Comparison of ENCODE assay signal across 8 cellular contexts in the genomic region with DNA sequence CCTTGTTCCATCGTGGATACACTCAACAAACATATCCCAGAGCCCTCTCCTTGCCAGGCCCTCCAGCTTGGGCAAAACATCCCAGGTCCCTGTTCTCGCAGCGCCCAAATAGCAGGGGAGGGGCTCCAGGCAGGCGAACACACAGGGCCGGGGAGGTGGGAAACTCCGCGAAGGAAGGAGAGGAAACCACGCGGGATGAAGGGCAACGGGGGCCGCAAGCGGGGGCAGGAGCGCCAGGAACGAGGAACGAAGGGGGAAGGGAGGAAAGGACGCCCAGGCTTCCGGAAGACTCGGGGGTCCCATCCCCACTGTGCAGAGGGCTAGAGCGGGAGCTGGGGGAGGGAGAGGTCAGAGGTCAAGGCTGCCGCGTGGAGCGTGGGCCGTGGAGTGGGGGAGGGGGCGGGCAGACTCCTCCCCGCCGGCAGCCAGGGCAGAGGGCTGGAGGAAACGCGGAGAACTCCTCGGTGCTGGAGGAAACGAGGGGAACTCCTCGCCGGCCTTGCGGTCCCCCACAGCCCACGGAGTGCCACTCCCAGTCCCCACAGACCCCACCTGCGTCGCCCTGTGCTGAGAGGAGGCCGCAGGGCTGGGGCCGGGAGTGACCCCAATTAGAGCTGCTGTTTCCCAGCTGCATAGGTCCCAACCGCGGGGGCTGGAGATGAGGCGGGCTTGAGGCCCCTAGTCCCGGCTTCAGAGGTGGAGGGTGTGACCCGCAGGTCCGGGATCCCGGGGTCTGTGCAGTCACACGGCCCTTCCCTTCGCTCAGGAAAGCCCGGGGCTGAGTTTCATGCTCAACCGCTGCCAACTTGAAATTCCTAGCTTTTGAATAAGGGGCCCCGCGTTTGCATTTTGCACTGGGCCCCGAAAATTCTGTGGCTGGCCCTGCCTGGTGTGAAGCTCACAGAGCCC. TPM values are rescaled to one million over a fixed set of nuclear protein-coding genes. Genes with fewer than 3 reads are reported as not detected.
DNase-seq lines count a peak whose midpoint lies in the region; ATAC-seq and TF ChIP-seq lines count a peak whose summit lies in the region.

No MANE protein-coding gene starts in this region.

- H3K27ac Mint-ChIP-seq in T-helper 17 cell = peak overlapping the region; percentile 94

- peaks cover 26% of the 10 kb centered on the region for H3K4me1 Mint-ChIP-seq in T-helper 17 cell

- H3K9ac ChIP-seq in mucosa of stomach (ENCODE audit: low read length) = peak overlapping the region; percentile 66

- H3K4me1 ChIP-seq in mucosa of stomach (ENCODE audit: control insufficient read depth, insufficient read depth, low read length) = peaks cover 42% of the 10 kb centered on the region

- peak overlapping the region; percentile 87 for H3K4me3 Mint-ChIP-seq in T-helper 17 cell

- no peaks in the 10 kb centered on the region for H3K36me3 ChIP-seq in mucosa of stomach (ENCODE audit: control insufficient read depth, insufficient read depth, low read length)

- peak; percentile 54 to 70 (median 62) for DNase-seq in T-helper 17 cell
- peak in 1 of 61 donors; percentile 46 for DNase-seq in caudate nucleus (lab: John Stamatoyannopoulos, UW)
- DNase-seq in substantia nigra (lab: John Stamatoyannopoulos, UW) = no peak
- no peak for DNase-seq in NCI-H82 (lab: John Stamatoyannopoulos, UW)
- no peak for DNase-seq in NCI-H510A (lab: John Stamatoyannopoulos, UW)
- no peak for DNase-seq in occipital lobe (lab: John Stamatoyannopoulos, UW)

- peaks cover 2% of the 10 kb centered on the region for H3K36me3 Mint-ChIP-seq in T-helper 17 cell (ENCODE audit: low read depth)

- TF ChIP-seq POLR2A in GM19193 (IDR thresholded peaks at IDR 0.05; ENCODE audit: extremely low read depth, insufficient read depth, insufficient read length) = peak; percentile 51

- ATAC-seq in T-helper 17 cell = peak; percentile 45

- H3K27me3 ChIP-seq in mucosa of stomach (ENCODE audit: control insufficient read depth, insufficient read depth, low read length) = no peaks in the 10 kb centered on the region

- H3K27me3 Mint-ChIP-seq in T-helper 17 cell = no peaks in the 10 kb centered on the region

- H3K27ac ChIP-seq in caudate nucleus (ENCODE audit: low read depth, low read length) (peak overlapping the region; percentile 26), substantia nigra (ENCODE audit: low read depth, low read length, poor library complexity, severe bottlenecking) (peak overlapping the region; percentile 35)

- no peaks in the 10 kb centered on the region for H3K9me3 ChIP-seq in T-helper 17 cell (ENCODE audit: control insufficient read depth, low read length, poor library complexity, severe bottlenecking)
- H3K9me3 ChIP-seq in mucosa of stomach (ENCODE audit: control insufficient read depth, low read length) = no peaks in the 10 kb centered on the region

- no peak overlapping the region for H3K4me3 ChIP-seq in mucosa of stomach (ENCODE audit: low read length)

RNA-seq across cellular contexts. Expression of gene RBM38, which starts 1.2 kb away (rescaled TPM):
- 100 to 1,000 TPM; 176 to 257 TPM for total RNA-seq in T-helper 17 cell
- 11.2 TPM for total RNA-seq in occipital lobe

RNA-seq across cellular contexts. Expression of gene RAE1, which starts 38.9 kb away (rescaled TPM):
- total RNA-seq in T-helper 17 cell (10 to 100 TPM; 40.5 to 40.6 TPM), occipital lobe (35.2 TPM)

Comparison
In these comparisons a context has a peak if more than half of its experiments do, and no peak if none do; other contexts are left out.
1. DNase-seq: peak in T-helper 17 cell (3 of 3); none in substantia nigra (0 of 49), NCI-H82 (single experiment), NCI-H510A (single experiment) and occipital lobe (single experiment).
2. RNA of gene RBM38, which starts 1.2 kb away (total RNA-seq): 176 to 257 TPM in T-helper 17 cell; 11.2 TPM in occipital lobe (single experiment); every median in the first group is over 10 times any median in the second.